13 cellular contexts compared by ENCODE assay signal in the genomic region with DNA sequence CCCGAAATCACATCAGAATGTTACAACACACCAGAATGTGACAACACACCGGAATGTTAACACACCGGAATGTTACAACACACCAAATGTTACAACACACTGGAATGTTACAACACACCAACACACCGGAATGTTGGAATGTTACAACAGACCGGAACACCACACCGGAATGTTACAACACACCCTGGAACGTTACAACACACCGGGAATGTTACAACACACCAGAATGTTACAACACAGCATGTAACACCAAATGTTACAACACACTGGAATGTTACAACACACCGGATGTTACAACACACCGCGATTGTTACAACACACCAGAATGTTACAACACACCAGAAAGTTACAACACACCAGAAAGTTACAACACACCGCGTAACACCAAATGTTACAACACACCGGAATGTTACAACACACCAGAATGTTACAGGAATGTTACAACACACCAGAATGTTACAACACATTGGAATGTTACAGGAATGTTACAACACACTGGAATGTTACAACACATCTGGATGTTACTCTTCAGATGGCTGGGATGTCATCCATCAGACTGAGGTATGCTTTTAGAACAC. TPM values are rescaled to one million over a fixed set of nuclear protein-coding genes. Genes with fewer than 3 reads are reported as not detected.
DNase-seq lines count a peak whose midpoint lies in the region; ATAC-seq, FAIRE-seq and TF ChIP-seq lines count a peak whose summit lies in the region.
"Had no signal": no experiment of that assay in that cellular context is flagged by ENCODE, and none has a peak within 500 bp of the region (broad histone marks: within the 10 kb centered on the region; RNA-seq: fewer than 3 reads in every experiment).

No MANE protein-coding gene starts in this region.

- H3K9me2 ChIP-seq in GM23338 (ENCODE audit: insufficient read depth): no peaks in the 10 kb centered on the region

- H3K79me2 ChIP-seq in GM23338 (replicated peaks; ENCODE audit: insufficient read depth): no peaks in the 10 kb centered on the region; the same call in 1 of the 2 replicates
- peaks cover 3% of the 10 kb centered on the region for H3K79me2 ChIP-seq in keratinocyte (ENCODE audit: control insufficient read depth, insufficient read depth, low read length)

- H3K27ac Mint-ChIP-seq in GM23338 (peak overlapping the region; percentile 29; the same call in 1 of the 2 replicates), MCF 10A (ENCODE audit: low read depth, unreplicated experiment) (no peak overlapping the region), osteocyte (ENCODE audit: unreplicated experiment) (no peak overlapping the region)

- peaks cover 4% of the 10 kb centered on the region; the same call in 1 of the 2 replicates for H4K20me1 ChIP-seq in GM23338 (replicated peaks; ENCODE audit: insufficient read depth)
- no peaks in the 10 kb centered on the region for H4K20me1 ChIP-seq in keratinocyte (ENCODE audit: control insufficient read depth, extremely low read depth, insufficient read depth, low read length)

- no peak overlapping the region for H3K9ac ChIP-seq in keratinocyte (ENCODE audit: control insufficient read depth, extremely low read depth, insufficient read depth, low read length)

- H3K4me3 Mint-ChIP-seq in GM23338 (no peak overlapping the region), MCF 10A (ENCODE audit: unreplicated experiment) (no peak overlapping the region), osteocyte (ENCODE audit: unreplicated experiment) (no peak overlapping the region)

- no peaks in the 10 kb centered on the region for H3K9me1 ChIP-seq in keratinocyte (ENCODE audit: control insufficient read depth, extremely low read depth, insufficient read depth, low read length)

- peak overlapping the region; percentile 55; the same call in 1 of the 2 replicates for H3K27ac ChIP-seq in GM23338 (ENCODE audit: low read depth)
- H3K27ac ChIP-seq in keratinocyte (ENCODE audit: control insufficient read depth, insufficient read depth, low read length): peak overlapping the region; percentile 85

- dilution Hi-C loops in keratinocyte (cut with MboI; ENCODE audit: extremely low pct_ligation_motif_present, low sequenced_read_pairs): no loop called here

- ATAC-seq in GM23338: no peak
- no peak for ATAC-seq in GM19455 (IDR thresholded peaks at IDR 0.05; ENCODE audit: unreplicated experiment)

- H3K9me3 Mint-ChIP-seq in GM23338: no peaks in the 10 kb centered on the region; the same call in 2 of the 3 replicates
- no peaks in the 10 kb centered on the region for H3K9me3 Mint-ChIP-seq in MCF 10A (ENCODE audit: unreplicated experiment)
- H3K9me3 Mint-ChIP-seq in osteocyte (ENCODE audit: unreplicated experiment): no peaks in the 10 kb centered on the region

- intact Hi-C loops in MCF 10A (cut with micrococcal nuclease): no loop called here

- BruUV-seq in MCF 10A (replicated peaks; lab: Mats Ljungman, UMichigan): no TSS peak

- H3K27me3 ChIP-seq in GM23338 (ENCODE audit: insufficient read depth) (no peaks in the 10 kb centered on the region), keratinocyte (ENCODE audit: control insufficient read depth, extremely low read depth, insufficient read depth, low read length) (no peaks in the 10 kb centered on the region)

- peak; percentile 100 for FAIRE-seq in keratinocyte (lab: Jason Lieb, UNC)

- H3K27me3 Mint-ChIP-seq in GM23338 (ENCODE audit: insufficient read depth, low read depth, poor library complexity) (peaks cover 3% of the 10 kb centered on the region), MCF 10A (ENCODE audit: insufficient read depth, unreplicated experiment) (no peaks in the 10 kb centered on the region), osteocyte (ENCODE audit: unreplicated experiment) (no peaks in the 10 kb centered on the region)

- DNase-seq in AG08396 (ENCODE audit: low spot score) (peak; percentile 48), GM23338 (ENCODE audit: low spot score) (peak; percentile 29), MCF 10A (ENCODE audit: unreplicated experiment) (peak; percentile 33), keratinocyte (ENCODE audit: low read depth, low spot score) (peak; percentile 87), cerebellum (ENCODE audit: low spot score) (no peak), osteocyte (ENCODE audit: extremely low spot score, unreplicated experiment) (no peak), NCI-H2171 (lab: John Stamatoyannopoulos, UW) (no peak)
- DNase-seq: aorta, DMS153, midbrain, NCI-H2029 treated with DMSO at 0.1 percent for 48 hours, RPMI8226 had no signal

- H3K4me2 ChIP-seq in GM23338 (no peak overlapping the region), keratinocyte (ENCODE audit: control insufficient read depth, extremely low read depth, insufficient read depth, low read depth, low read length) (no peak overlapping the region)

- H3F3A ChIP-seq in GM23338 (replicated peaks; ENCODE audit: low read depth): no peaks in the 10 kb centered on the region

- H3K4me3 ChIP-seq in GM23338 (no peak overlapping the region), keratinocyte (ENCODE audit: control insufficient read depth in 2 of 3, extremely low read depth in 1 of 3, insufficient read depth in 2 of 3, low read depth in 1 of 3, low read length in 3 of 3) (no peak overlapping the region)

- H3K36me3 ChIP-seq in GM23338 (ENCODE audit: insufficient read depth): peaks cover 14% of the 10 kb centered on the region; the same call in 1 of the 2 replicates
- H3K36me3 ChIP-seq in keratinocyte (ENCODE audit: control insufficient read depth in 2 of 2, extremely low read depth in 1 of 2, insufficient read depth in 2 of 2, low read length in 2 of 2): peaks cover 30 to 38% of the 10 kb centered on the region in 2 experiments

- H3K36me3 Mint-ChIP-seq in GM23338 (ENCODE audit: low read depth) (peaks cover 47% of the 10 kb centered on the region), MCF 10A (ENCODE audit: insufficient read depth, unreplicated experiment) (peaks cover 82% of the 10 kb centered on the region), osteocyte (ENCODE audit: unreplicated experiment) (peaks cover 40% of the 10 kb centered on the region)

- H2AFZ ChIP-seq in GM23338 (no peak overlapping the region), keratinocyte (ENCODE audit: control insufficient read depth, low read length) (no peak overlapping the region)

- TF ChIP-seq CTCF in GM23338 (conservative IDR thresholded peaks at IDR 0.05; ENCODE audit: low read depth in 2 of 2) (no peak), MCF 10A (IDR thresholded peaks at IDR 0.05; ENCODE audit: unreplicated experiment) (no peak), keratinocyte (optimal IDR thresholded peaks at IDR 0.05 in 1 of 3, IDR thresholded peaks at IDR 0.05 in 1 of 3, conservative IDR thresholded peaks at IDR 0.05 in 1 of 3; ENCODE audit: extremely low read depth in 1 of 3, insufficient read depth in 2 of 3, low read length in 3 of 3) (no peak), osteocyte (IDR thresholded peaks at IDR 0.05) (no peak)

- CTCF ChIA-PET in MCF 10A (lab: Yijun Ruan, JAX): no interaction called here

- no peaks in the 10 kb centered on the region for H3K4me1 Mint-ChIP-seq in GM23338
- H3K4me1 Mint-ChIP-seq in MCF 10A (ENCODE audit: insufficient read depth, unreplicated experiment): no peaks in the 10 kb centered on the region
- H3K4me1 Mint-ChIP-seq in osteocyte (ENCODE audit: unreplicated experiment): no peaks in the 10 kb centered on the region

- H3K4me1 ChIP-seq in GM23338 (ENCODE audit: insufficient read depth): no peaks in the 10 kb centered on the region
- peaks cover 9% of the 10 kb centered on the region for H3K4me1 ChIP-seq in keratinocyte (ENCODE audit: control insufficient read depth, extremely low read depth, insufficient read depth, low read length)

- peaks cover 15% of the 10 kb centered on the region for H3K9me3 ChIP-seq in keratinocyte (ENCODE audit: control insufficient read depth, low read depth, low read length)

- POLR2A ChIA-PET in MCF 10A (lab: Yijun Ruan, JAX): no interaction called here

RNA-seq across cellular contexts. Expression of gene CHFR, which starts 21.1 kb away (rescaled TPM):
- total RNA-seq in GM23338 (2014; rRNA removed; shearing (Covaris generic)): 42.7 and 47.7 TPM in 2 replicates
- 20.6 and 23.0 TPM in 2 replicates for polyA plus RNA-seq in GM23338 (2016; fragmentation: Nextera tagmentation; extraction: Ambion mirVana)
- 41.0 and 42.4 TPM in 2 replicates for total RNA-seq in MCF 10A (2022)
- polyA plus RNA-seq in keratinocyte: 32.7 to 42.2 TPM (median 35.8 TPM) in 3 replicates
- 47.2 TPM for polyA plus RNA-seq in keratinocyte (2011; ENCODE audit: low read depth)
- polyA plus RNA-seq in keratinocyte (2011; cell fraction: cytosol; rRNA removed): 28.4 and 30.8 TPM in 2 replicates
- 118 and 143 TPM in 2 replicates for polyA plus RNA-seq in keratinocyte (2011; cell fraction: nucleus; rRNA removed)
- 20.9 and 25.6 TPM in 2 replicates for polyA plus RNA-seq in keratinocyte (2012; ENCODE audit: low replicate concordance)
- 79.1 to 114 TPM (median 80.9 TPM) in 3 replicates for polyA minus RNA-seq in keratinocyte
- polyA minus RNA-seq in keratinocyte (2011; cell fraction: cytosol; rRNA and poly(A)+ RNA removed): 38.4 TPM
- 50.1 and 84.9 TPM in 2 replicates for polyA minus RNA-seq in keratinocyte (2011; cell fraction: nucleus; rRNA and poly(A)+ RNA removed)
- 46.1 TPM for total RNA-seq in cerebellum
- total RNA-seq in osteocyte: 58.4 and 63.3 TPM in 2 replicates

RNA-seq across cellular contexts. Expression of gene GOLGA3, which starts 37.7 kb away (rescaled TPM):
- total RNA-seq in GM23338 (2014; rRNA removed; shearing (Covaris generic)): 36.4 and 57.8 TPM in 2 replicates
- polyA plus RNA-seq in GM23338 (2016; fragmentation: Nextera tagmentation; extraction: Ambion mirVana) (10.3 and 12.7 TPM in 2 replicates), keratinocyte (10.5 to 23.5 TPM (median 11.0 TPM) in 3 replicates)
- total RNA-seq in MCF 10A (2022) (94.9 and 116 TPM in 2 replicates), cerebellum (44.1 TPM), osteocyte (104 and 114 TPM in 2 replicates)
- 20.0 TPM for polyA plus RNA-seq in keratinocyte (2011; ENCODE audit: low read depth)
- polyA plus RNA-seq in keratinocyte (2011; cell fraction: cytosol; rRNA removed): 8.6 and 12.4 TPM in 2 replicates
- 40.0 and 41.3 TPM in 2 replicates for polyA plus RNA-seq in keratinocyte (2011; cell fraction: nucleus; rRNA removed)
- polyA plus RNA-seq in keratinocyte (2012; ENCODE audit: low replicate concordance): 13.0 and 25.2 TPM in 2 replicates
- polyA minus RNA-seq in keratinocyte: 34.7 to 82.1 TPM (median 41.6 TPM) in 3 replicates
- polyA minus RNA-seq in keratinocyte (2011; cell fraction: cytosol; rRNA and poly(A)+ RNA removed): 48.7 TPM
- 47.3 and 63.0 TPM in 2 replicates for polyA minus RNA-seq in keratinocyte (2011; cell fraction: nucleus; rRNA and poly(A)+ RNA removed)

Comparison
In these comparisons a context has a peak if more than half of its experiments do, and no peak if none do; other contexts are left out.
1. DNase-seq: peak in AG08396 (single experiment), GM23338 (single experiment), MCF 10A (single experiment) and keratinocyte (single experiment); none in cerebellum (single experiment), osteocyte (single experiment) and NCI-H2171 (single experiment).